In the genomic region with DNA sequence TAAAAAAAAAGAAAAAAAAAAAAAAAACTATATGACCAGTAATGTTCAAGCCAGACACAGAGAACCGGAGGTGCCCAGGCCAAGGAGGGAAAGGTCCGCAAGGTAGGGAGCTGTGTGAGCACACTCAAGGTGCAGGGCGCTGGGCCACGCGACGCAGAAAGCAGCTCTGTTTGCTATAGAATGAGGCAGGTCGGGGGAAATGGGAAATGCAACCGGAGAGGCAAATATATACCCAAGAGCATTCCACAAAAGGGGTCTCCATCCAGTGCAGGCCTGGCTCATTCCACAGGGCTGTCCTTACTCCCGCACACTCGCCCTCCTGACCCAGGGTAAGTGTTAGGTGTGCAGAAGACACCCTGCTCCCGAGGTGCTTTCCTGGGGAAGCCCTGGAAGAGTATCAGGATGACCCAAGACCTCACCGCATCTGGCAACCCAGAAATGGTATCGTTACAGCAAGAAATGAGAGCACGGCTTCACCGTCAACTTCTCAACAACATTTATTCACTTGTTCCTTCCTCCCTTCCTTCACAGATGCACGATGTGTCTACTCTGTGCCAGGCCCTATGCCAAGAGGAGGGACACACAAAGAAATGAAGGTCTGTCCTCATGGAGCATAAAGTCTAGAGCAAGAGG, we compare ENCODE assay signal across 24 cellular contexts.
DNase-seq lines count a peak whose midpoint lies in the region; ATAC-seq and TF ChIP-seq lines count a peak whose summit lies in the region.
"Had no signal": no experiment of that assay in that cellular context is flagged by ENCODE, and none has a peak within 500 bp of the region (broad histone marks: within the 10 kb centered on the region; RNA-seq: fewer than 3 reads in every experiment).

No MANE protein-coding gene starts in this region.

- TF ChIP-seq CTCF in osteoblast (IDR thresholded peaks at IDR 0.05; ENCODE audit: extremely low read depth, low read depth, low read length) (no peak), heart right ventricle (IDR thresholded peaks at IDR 0.05) (no peak)

- H3K4me1 Mint-ChIP-seq in activated CD4-positive, alpha-beta T cell treated with anti-CD3 and anti-CD28 coated beads for 36 hours: peaks cover 93% of the 10 kb centered on the region
- peaks cover 84% of the 10 kb centered on the region for H3K4me1 Mint-ChIP-seq in T-helper 17 cell
- H3K4me1 Mint-ChIP-seq in activated naive CD8-positive, alpha-beta T cell treated with anti-CD3 and anti-CD28 coated beads for 36 hours: peaks cover 90% of the 10 kb centered on the region

- no peaks in the 10 kb centered on the region for H3K27me3 ChIP-seq in osteoblast (ENCODE audit: insufficient read depth, low read length)
- H3K27me3 ChIP-seq in heart right ventricle: peaks cover 0 to 28% (median 6%) of the 10 kb centered on the region in 7 donors

- H3K4me3 ChIP-seq in osteoblast (ENCODE audit: insufficient read depth, low read length): no peak overlapping the region
- no peak overlapping the region for H3K4me3 ChIP-seq in heart right ventricle
- H3K4me3 ChIP-seq: GM12878, heart left ventricle had no signal

- no peak overlapping the region for H3K27ac ChIP-seq in osteoblast (ENCODE audit: low read depth, low read length)
- H3K27ac ChIP-seq in heart right ventricle: no peak overlapping the region
- H3K27ac ChIP-seq: heart left ventricle had no signal

- H3K36me3 Mint-ChIP-seq in activated CD4-positive, alpha-beta T cell treated with anti-CD3 and anti-CD28 coated beads for 36 hours (ENCODE audit: low read depth): peaks cover 57% of the 10 kb centered on the region
- H3K36me3 Mint-ChIP-seq in T-helper 17 cell (ENCODE audit: low read depth): no peaks in the 10 kb centered on the region
- peaks cover 45% of the 10 kb centered on the region for H3K36me3 Mint-ChIP-seq in activated naive CD8-positive, alpha-beta T cell treated with anti-CD3 and anti-CD28 coated beads for 36 hours

- peak; percentile 6 for ATAC-seq in activated CD4-positive, alpha-beta T cell treated with anti-CD3 and anti-CD28 coated beads for 36 hours
- ATAC-seq in T-helper 17 cell (no peak), HG03175 (IDR thresholded peaks at IDR 0.05; ENCODE audit: unreplicated experiment) (no peak), heart right ventricle (no peak)
- ATAC-seq: GM12878, heart left ventricle had no signal

- peak overlapping the region; percentile 96 for H3K27ac Mint-ChIP-seq in activated CD4-positive, alpha-beta T cell treated with anti-CD3 and anti-CD28 coated beads for 36 hours
- H3K27ac Mint-ChIP-seq in T-helper 17 cell: peak overlapping the region; percentile 100
- peak overlapping the region; percentile 95 for H3K27ac Mint-ChIP-seq in activated naive CD8-positive, alpha-beta T cell treated with anti-CD3 and anti-CD28 coated beads for 36 hours
- H3K27ac Mint-ChIP-seq: progenitor cell of endocrine pancreas had no signal

- POLR2A ChIA-PET in activated CD4-positive, alpha-beta T cell treated with anti-CD3 and anti-CD28 coated beads for 36 hours (lab: Charles Lee): interaction anchor here (0.6 to 1.0 kb wide), 6 partner anchors 25 to 1803 kb away, joined by 3 to 4 read pairs (median 3); no protein-coding TSS in a partner anchor

- 92 to 93% methylated on average over 16 of the region's 16 CpGs for WGBS in heart right ventricle, 2 donors

- H3K9me3 Mint-ChIP-seq in activated CD4-positive, alpha-beta T cell treated with anti-CD3 and anti-CD28 coated beads for 36 hours (ENCODE audit: low read depth): no peaks in the 10 kb centered on the region
- no peaks in the 10 kb centered on the region for H3K9me3 Mint-ChIP-seq in activated naive CD8-positive, alpha-beta T cell treated with anti-CD3 and anti-CD28 coated beads for 36 hours
- H3K9me3 Mint-ChIP-seq: endodermal cell had no signal

- no peak overlapping the region for H2AFZ ChIP-seq in osteoblast (ENCODE audit: low read length)

- DNase-seq in activated CD4-positive, alpha-beta T cell treated with anti-CD3 and anti-CD28 coated beads for 36 hours: peak; percentile 54
- no peak for DNase-seq in activated CD4-positive, alpha-beta T cell treated with anti-CD3 and anti-CD28 coated beads, Interleukin-2, amount 50 U/mL, for 1 hour
- DNase-seq in T-helper 17 cell (no peak), osteoblast (ENCODE audit: insufficient read length, low spot score, missing footprints) (peak; percentile 37), DMS79 (lab: John Stamatoyannopoulos, UW) (no peak), heart right ventricle (no peak)
- DNase-seq in activated naive CD8-positive, alpha-beta T cell treated with anti-CD3 and anti-CD28 coated beads for 36 hours: no peak
- DNase-seq: aorta; DMS 273 treated with DMSO at 0.1 percent for 48 hours; endodermal cell; GF-D8; heart left ventricle; KBM-7; mammary epithelial cell; MV-4-11; NCI-H2029; NCI-H446 treated with DMSO at 0.1 percent for 48 hours; NK-92 treated with Interleukin-12 subunit alpha and Interleukin-12 subunit beta, amount 100 ng/mL, for 24 hours; RPMI8226; stimulated activated CD4-positive, alpha-beta T cell treated with anti-CD3 and anti-CD28 coated beads, Interleukin-2, amount 100 ng/mL, for 48 hours; SW 1271 had no signal

- H3K36me3 ChIP-seq in osteoblast (ENCODE audit: insufficient read depth, low read length) (no peaks in the 10 kb centered on the region), heart right ventricle (no peaks in the 10 kb centered on the region)
- H3K36me3 ChIP-seq: heart left ventricle had no signal

- peak overlapping the region; percentile 67 for H3K4me3 Mint-ChIP-seq in activated CD4-positive, alpha-beta T cell treated with anti-CD3 and anti-CD28 coated beads for 36 hours
- peak overlapping the region; percentile 85 for H3K4me3 Mint-ChIP-seq in T-helper 17 cell
- H3K4me3 Mint-ChIP-seq in activated naive CD8-positive, alpha-beta T cell treated with anti-CD3 and anti-CD28 coated beads for 36 hours: peak overlapping the region; percentile 70
- H3K4me3 Mint-ChIP-seq: endodermal cell had no signal

- H3K4me2 ChIP-seq in osteoblast (ENCODE audit: insufficient read depth, low read length): no peak overlapping the region

- H3K9me3 ChIP-seq in T-helper 17 cell (ENCODE audit: control insufficient read depth, low read length, poor library complexity, severe bottlenecking): no peaks in the 10 kb centered on the region
- no peaks in the 10 kb centered on the region for H3K9me3 ChIP-seq in osteoblast (ENCODE audit: low read depth, low read length)
- no peaks in the 10 kb centered on the region for H3K9me3 ChIP-seq in heart right ventricle
- H3K9me3 ChIP-seq: heart left ventricle had no signal

- CTCF ChIA-PET in activated CD4-positive, alpha-beta T cell treated with anti-CD3 and anti-CD28 coated beads for 36 hours (lab: Charles Lee): interaction anchor here (0.9 to 1.1 kb wide), 2 partner anchors 41 to 81 kb away, joined by 4 to 5 read pairs; no protein-coding TSS in a partner anchor

- no peaks in the 10 kb centered on the region for H4K20me1 ChIP-seq in osteoblast (ENCODE audit: insufficient read depth, low read length)

- H3K4me1 ChIP-seq in osteoblast (ENCODE audit: insufficient read depth, low read length): no peaks in the 10 kb centered on the region
- H3K4me1 ChIP-seq in heart right ventricle: peaks cover 0 to 3% (median 0%) of the 10 kb centered on the region in 9 donors
- H3K4me1 ChIP-seq: heart left ventricle had no signal

- intact Hi-C loops in activated CD4-positive, alpha-beta T cell treated with anti-CD3 and anti-CD28 coated beads for 36 hours (cut with DNase I, micrococcal nuclease): loop anchor here (5.0 to 10.0 kb wide), 4 partner anchors 57 to 1731 kb away; no protein-coding TSS in a partner anchor
- intact Hi-C loops in heart right ventricle (cut with DNase I): no loop called here

- H3K27me3 Mint-ChIP-seq in activated CD4-positive, alpha-beta T cell treated with anti-CD3 and anti-CD28 coated beads for 36 hours: no peaks in the 10 kb centered on the region
- H3K27me3 Mint-ChIP-seq in T-helper 17 cell: no peaks in the 10 kb centered on the region
- no peaks in the 10 kb centered on the region for H3K27me3 Mint-ChIP-seq in activated naive CD8-positive, alpha-beta T cell treated with anti-CD3 and anti-CD28 coated beads for 36 hours

- no peaks in the 10 kb centered on the region for H3K79me2 ChIP-seq in osteoblast (ENCODE audit: insufficient read depth, low read length)

Comparison
In these comparisons a context has a peak if more than half of its experiments do, and no peak if none do; other contexts are left out.
1. DNase-seq: peak in activated CD4-positive, alpha-beta T cell treated with anti-CD3 and anti-CD28 coated beads for 36 hours (single experiment) and osteoblast (single experiment); none in activated CD4-positive, alpha-beta T cell treated with anti-CD3 and anti-CD28 coated beads, Interleukin-2, amount 50 U/mL, for 1 hour (single experiment), T-helper 17 cell (0 of 3), activated naive CD8-positive, alpha-beta T cell treated with anti-CD3 and anti-CD28 coated beads for 36 hours (single experiment), DMS79 (single experiment) and heart right ventricle (0 of 2).
2. intact Hi-C loops: an anchor here in activated CD4-positive, alpha-beta T cell treated with anti-CD3 and anti-CD28 coated beads for 36 hours (5.0 to 10.0 kb wide); none called in heart right ventricle.
3. Peak in every context shown above with its lines, with median percentiles within 50 percentile points of each other: H3K27ac Mint-ChIP-seq and H3K4me3 Mint-ChIP-seq.